13 cellular contexts compared by ENCODE assay signal in genomic region chr10:78911533-78912340, GRCh38.
"Had no signal": no experiment of that assay in that cellular context is flagged by ENCODE, and none has a peak within 500 bp of the region (broad histone marks: within the 10 kb centered on the region; RNA-seq: fewer than 3 reads in every experiment).

No MANE protein-coding gene starts in this region.

- H3K27ac ChIP-seq: brain microvascular endothelial cell, hepatocyte, tibial nerve had no signal

- DNase-seq: activated CD4-positive, alpha-beta T cell treated with anti-CD3 and anti-CD28 coated beads, Interleukin-2, amount 10 ng/mL, durations not matched to agents 7 days and 5 days; activated CD4-positive, CD25-positive, alpha-beta regulatory T cell; activated naive CD4-positive, alpha-beta T cell treated with anti-CD3 and anti-CD28 coated beads, Interleukin-2, amount 50 U/mL, for 16 hours; activated T-cell treated with anti-CD3 and anti-CD28 coated beads for 4 hours; brain microvascular endothelial cell; cerebellar nuclear complex; effector memory CD8-positive, alpha-beta T cell; kidney glomerular epithelial cell; nephron progenitor cell; small intestine had no signal

- H3K27me3 ChIP-seq: hepatocyte, tibial nerve had no signal

- H3K9me3 ChIP-seq: tibial nerve had no signal

- H3K36me3 ChIP-seq: brain microvascular endothelial cell, tibial nerve had no signal

- H3K4me3 ChIP-seq: hepatocyte, tibial nerve had no signal

- ATAC-seq: activated T-helper 17 cell treated with anti-CD3 and anti-CD28 coated beads, Interleukin-2, amount 50 U/mL, for 72 hours; effector memory CD8-positive, alpha-beta T cell had no signal
